1 cellular context compared by ENCODE assay signal in genomic region chr5:181235689-181236366, GRCh38.
TF ChIP-seq lines count a peak whose summit lies in the region.

No MANE protein-coding gene starts in this region.

TF ChIP-seq in GM12878, 131 proteins besides CTCF, POLR2A, EP300 and RAD21:
- TF ChIP-seq PML (IDR thresholded peaks at IDR 0.05; ENCODE audit: low read length): peak; percentile 73
- TF ChIP-seq SUPT20H (IDR thresholded peaks at IDR 0.05; ENCODE audit: borderline replicate concordance, control insufficient read depth, low read depth, low read length): no peak
- no peak for TF ChIP-seq NFYA (IDR thresholded peaks at IDR 0.05; ENCODE audit: borderline replicate concordance, low read depth, low read length)
- TF ChIP-seq MTA3 (IDR thresholded peaks at IDR 0.05; ENCODE audit: borderline replicate concordance, low read length): peak; percentile 82
- TF ChIP-seq JUND (IDR thresholded peaks at IDR 0.05; ENCODE audit: low read depth, low read length): no peak
- no peak for TF ChIP-seq CBX3 (IDR thresholded peaks at IDR 0.05; ENCODE audit: borderline replicate concordance, low read depth)
- TF ChIP-seq PBX3 (IDR thresholded peaks at IDR 0.05; ENCODE audit: insufficient replicate concordance, low read depth, low read length): no peak
- 0 out of 2 replicates have a peak, but pooled peaks have one; percentile 19 for TF ChIP-seq POLR2AphosphoS2 (IDR thresholded peaks at IDR 0.05; ENCODE audit: low read depth, low read length)
- peak; percentile 44; the same call in 1 of the 2 replicates for TF ChIP-seq SMAD5 (IDR thresholded peaks at IDR 0.05; ENCODE audit: low read depth)
- no peak for TF ChIP-seq RBBP5 (conservative IDR thresholded peaks at IDR 0.05)
- TF ChIP-seq POLR2AphosphoS5 (IDR thresholded peaks at IDR 0.05; ENCODE audit: low read length): peak; percentile 71; the same call in 1 of the 2 replicates
- TF ChIP-seq SKIL (IDR thresholded peaks at IDR 0.05; ENCODE audit: low read depth, poor library complexity, severe bottlenecking): no peak
- TF ChIP-seq NFIC (IDR thresholded peaks at IDR 0.05; ENCODE audit: low read depth, low read length): peak; percentile 28; the same call in 1 of the 2 replicates
- TF ChIP-seq PAX5 (IDR thresholded peaks at IDR 0.05; ENCODE audit: borderline replicate concordance, low read depth, low read length): 0 out of 2 replicates have a peak, but pooled peaks have one; percentile 12
- no peak for TF ChIP-seq RAD51 (IDR thresholded peaks at IDR 0.05)
- 0 out of 2 replicates have a peak, but pooled peaks have one; percentile 6 for TF ChIP-seq BACH1 (IDR thresholded peaks at IDR 0.05; ENCODE audit: borderline replicate concordance)
- TF ChIP-seq ZZZ3 (IDR thresholded peaks at IDR 0.05; ENCODE audit: control insufficient read depth, insufficient read length, low read depth): no peak
- no peak for TF ChIP-seq HCFC1 (IDR thresholded peaks at IDR 0.05; ENCODE audit: low read length)
- TF ChIP-seq SIX5 (IDR thresholded peaks at IDR 0.05; ENCODE audit: low read depth, low read length, severe bottlenecking): no peak
- TF ChIP-seq TCF7 (IDR thresholded peaks at IDR 0.05; ENCODE audit: borderline replicate concordance): no peak
- no peak for TF ChIP-seq GATAD2B (conservative IDR thresholded peaks at IDR 0.05; ENCODE audit: low read depth)
- no peak for TF ChIP-seq SMC3 (IDR thresholded peaks at IDR 0.05; ENCODE audit: borderline replicate concordance, low read length)
- no peak for TF ChIP-seq HDAC6 (IDR thresholded peaks at IDR 0.05; ENCODE audit: unreplicated experiment)
